1 cellular context compared by ENCODE assay signal in genomic region chr2:71000780-71001591, GRCh38.
TF ChIP-seq lines count a peak whose summit lies in the region.

No MANE protein-coding gene starts in this region.

TF ChIP-seq in HepG2, 621 proteins besides CTCF, POLR2A, EP300 and RAD21 (continued from another document and continues in another):
- TF ChIP-seq FUBP1 (CRISPR knock-in tag; IDR thresholded peaks at IDR 0.05; ENCODE audit: borderline replicate concordance) (no peak), ZBTB25 (CRISPR knock-in tag; IDR thresholded peaks at IDR 0.05) (peak; percentile 51; the same call in 1 of the 2 replicates), ZNF841 (CRISPR knock-in tag; IDR thresholded peaks at IDR 0.05; ENCODE audit: borderline replicate concordance) (no peak), STAG1 (CRISPR knock-in tag; IDR thresholded peaks at IDR 0.05) (peak; percentile 46), RBFOX2 (IDR thresholded peaks at IDR 0.05; ENCODE audit: low read depth, low read length) (peak; percentile 51; the same call in 1 of the 2 replicates), HDAC1 (CRISPR knock-in tag; IDR thresholded peaks at IDR 0.05) (peak; percentile 65; the same call in 1 of the 2 replicates), ZNF484 (CRISPR knock-in tag; IDR thresholded peaks at IDR 0.05; ENCODE audit: borderline replicate concordance, low read depth) (no peak), ZNF292 (CRISPR knock-in tag; IDR thresholded peaks at IDR 0.05; ENCODE audit: borderline replicate concordance, low read depth) (peak; percentile 64; the same call in 1 of the 2 replicates), ZBED4 (CRISPR knock-in tag; IDR thresholded peaks at IDR 0.05; ENCODE audit: borderline replicate concordance) (no peak), ZNF614 (CRISPR knock-in tag; IDR thresholded peaks at IDR 0.05; ENCODE audit: borderline replicate concordance) (peak; percentile 72; the same call in 1 of the 2 replicates), ZNF326 (CRISPR knock-in tag; IDR thresholded peaks at IDR 0.05; ENCODE audit: borderline replicate concordance) (no peak), BORCS8-MEF2B (CRISPR knock-in tag; IDR thresholded peaks at IDR 0.05) (peak; percentile 78), HCFC1 (IDR thresholded peaks at IDR 0.05; ENCODE audit: low read depth, low read length) (no peak), MTA1 (CRISPR knock-in tag; IDR thresholded peaks at IDR 0.05; ENCODE audit: borderline replicate concordance) (no peak; the same call in 1 of the 2 replicates), FOSL1 (CRISPR knock-in tag; IDR thresholded peaks at IDR 0.05; ENCODE audit: borderline replicate concordance) (no peak), ZBTB34 (CRISPR knock-in tag; IDR thresholded peaks at IDR 0.05) (no peak; the same call in 1 of the 2 replicates), CSRNP2 (CRISPR knock-in tag; conservative IDR thresholded peaks at IDR 0.05; ENCODE audit: low read depth) (no peak), ZNF737 (CRISPR knock-in tag; IDR thresholded peaks at IDR 0.05; ENCODE audit: borderline replicate concordance) (no peak), NFYB (CRISPR knock-in tag; IDR thresholded peaks at IDR 0.05) (no peak), THAP8 (CRISPR knock-in tag; IDR thresholded peaks at IDR 0.05; ENCODE audit: borderline replicate concordance) (no peak), ZNF572 (CRISPR knock-in tag; IDR thresholded peaks at IDR 0.05) (peak; percentile 92), SRSF9 (IDR thresholded peaks at IDR 0.05; ENCODE audit: borderline replicate concordance, insufficient read depth, low read depth, low read length, poor library complexity, severe bottlenecking) (no peak), ZNF891 (CRISPR knock-in tag; IDR thresholded peaks at IDR 0.05) (peak; percentile 69), ZNF800 (CRISPR knock-in tag; IDR thresholded peaks at IDR 0.05) (0 out of 2 replicates have a peak, but pooled peaks have one; percentile 52), ZNF354B (CRISPR knock-in tag; IDR thresholded peaks at IDR 0.05) (peak; percentile 79; the same call in 1 of the 2 replicates), ZFP82 (CRISPR knock-in tag; IDR thresholded peaks at IDR 0.05; ENCODE audit: borderline replicate concordance) (no peak), GPBP1L1 (CRISPR knock-in tag; IDR thresholded peaks at IDR 0.05) (no peak), SRSF1 (optimal IDR thresholded peaks at IDR 0.05; ENCODE audit: low read depth, low read length) (no peak), RORA (CRISPR knock-in tag; IDR thresholded peaks at IDR 0.05) (no peak), ZNF704 (CRISPR knock-in tag; IDR thresholded peaks at IDR 0.05; ENCODE audit: borderline replicate concordance) (peak; percentile 85; the same call in 1 of the 2 replicates), SALL1 (CRISPR knock-in tag; IDR thresholded peaks at IDR 0.05) (peak; percentile 83), MATR3 (CRISPR knock-in tag; IDR thresholded peaks at IDR 0.05) (no peak), ZNF331 (CRISPR knock-in tag; IDR thresholded peaks at IDR 0.05) (peak; percentile 62; the same call in 1 of the 2 replicates), WIZ (CRISPR knock-in tag; IDR thresholded peaks at IDR 0.05) (peak; percentile 72; the same call in 1 of the 2 replicates)
